In genomic region chr7:131188367-131189339, GRCh38 we compare ENCODE assay signal across 8 cellular contexts.
DNase-seq lines count a peak whose midpoint lies in the region; ATAC-seq, FAIRE-seq and TF ChIP-seq lines count a peak whose summit lies in the region.

No MANE protein-coding gene starts in this region.

- no peak overlapping the region for H3K9ac ChIP-seq in H1 (replicated peaks in 1 of 4; ENCODE audit: extremely low read depth in 1 of 4, low read depth in 3 of 4, low read length in 3 of 4)

- WGBS in H1 (ENCODE audit: extremely low coverage in 1 of 2, insufficient coverage in 1 of 2, insufficient read length in 1 of 2, insufficient replicate concordance in 2 of 2, low coverage in 1 of 2, low lambda C conversion rate in 2 of 2, missing lambda C conversion rate in 1 of 2), 2 experiments: 91% methylated on average over 8 of the region's 8 CpGs; no CpG with 5 or more reads in 1 of the 2 experiments

- H3K14ac ChIP-seq in H1 (ENCODE audit: insufficient read length): no peak overlapping the region

- H3K79me2 ChIP-seq in H1 (ENCODE audit: control insufficient read depth in 1 of 2, insufficient read depth in 2 of 2, low read length in 2 of 2): no peaks in the 10 kb centered on the region

- peak overlapping the region; percentile 99 for H2BK20ac ChIP-seq in H1 (ENCODE audit: low read length)

- H3K27ac ChIP-seq in H1 (ENCODE audit: low read depth, low read length): no peak overlapping the region

- no peak overlapping the region for H3K56ac ChIP-seq in H1 (replicated peaks; ENCODE audit: insufficient read length, low read depth, low read length)

- no peaks in the 10 kb centered on the region for H3K27me3 ChIP-seq in MG63
- H3K27me3 ChIP-seq in H1 (replicated peaks in 1 of 4; ENCODE audit: control insufficient read depth in 3 of 4, extremely low read depth in 1 of 4, insufficient read depth in 3 of 4, low read length in 3 of 4): no peaks in the 10 kb centered on the region

- DNase-seq in DMS53 treated with DMSO at 0.1 percent for 48 hours (lab: John Stamatoyannopoulos, UW; ENCODE audit: unreplicated experiment): peak; percentile 40
- DNase-seq in MG63: peak; percentile 88
- DNase-seq in activated CD4-positive, alpha-beta T cell treated with anti-CD3 and anti-CD28 coated beads, Interleukin-2, amount 50 U/mL, for 1 hour: peak; percentile 43
- DNase-seq in H1 (ENCODE audit: low read depth in 1 of 2, low spot score in 2 of 2): no peak
- DNase-seq in stimulated activated CD4-positive, alpha-beta T cell treated with anti-CD3 and anti-CD28 coated beads, Interleukin-12 subunit alpha, Interleukin-12 subunit beta, amount 100 ng/mL, for 4 hours: peak; percentile 30
- no peak for DNase-seq in pons (ENCODE audit: low spot score)
- no peak for DNase-seq in KG1 (lab: John Stamatoyannopoulos, UW)

- H3K36me3 ChIP-seq in MG63 (no peaks in the 10 kb centered on the region), H1 (ENCODE audit: control insufficient read depth in 2 of 4, insufficient read depth in 4 of 4, low read length in 3 of 4) (no peaks in the 10 kb centered on the region)

- no peak for TF ChIP-seq EP300 in H1 (IDR thresholded peaks at IDR 0.05; ENCODE audit: borderline replicate concordance in 1 of 2, low read depth in 2 of 2, low read length in 2 of 2)

- CTCF ChIA-PET in H1 (lab: Charles Lee; ENCODE audit: partially characterized antibody): interaction anchor here (0.9 to 2.8 kb wide), 6 partner anchors 10 to 148 kb away, joined by 3 to 9 read pairs (median 3); no protein-coding TSS in a partner anchor

- TF ChIP-seq RAD21 in H1 (IDR thresholded peaks at IDR 0.05 in 1 of 2, conservative IDR thresholded peaks at IDR 0.05 in 1 of 2; ENCODE audit: low read depth in 2 of 2, low read length in 2 of 2): no peak

- H3K4me2 ChIP-seq in H1 (ENCODE audit: insufficient read depth in 1 of 2, low read depth in 2 of 2, low read length in 2 of 2): no peak overlapping the region

- H2BK12ac ChIP-seq in H1 (ENCODE audit: low read depth, low read length): peak overlapping the region; percentile 85

- peak overlapping the region; percentile 67 for H4K91ac ChIP-seq in H1 (replicated peaks; ENCODE audit: insufficient read length, low read length)

- H3K4ac ChIP-seq in H1 (replicated peaks; ENCODE audit: insufficient read length, low read depth, low read length): peak overlapping the region; percentile 76

- H4K5ac ChIP-seq in H1 (ENCODE audit: insufficient read length, low read depth, low read length): no peak overlapping the region

- H3K4me3 ChIP-seq in MG63 (no peak overlapping the region), H1 (ENCODE audit: extremely low read depth in 1 of 4, insufficient read depth in 2 of 4, low read depth in 3 of 4, low read length in 4 of 4) (no peak overlapping the region)

- peak overlapping the region; percentile 91 for H3K18ac ChIP-seq in H1 (ENCODE audit: extremely low read depth, low read length)

- peak overlapping the region; percentile 50; the same call in 1 of the 2 replicates for H2BK15ac ChIP-seq in H1 (ENCODE audit: low read length)

- no peaks in the 10 kb centered on the region for H4K20me1 ChIP-seq in H1 (replicated peaks in 1 of 2; ENCODE audit: control insufficient read depth in 1 of 2, insufficient read depth in 2 of 2, low read length in 2 of 2)

- peak; percentile 83 for ATAC-seq in GM21447 (IDR thresholded peaks at IDR 0.05; ENCODE audit: unreplicated experiment)

- H3K23me2 ChIP-seq in H1 (ENCODE audit: low read depth, low read length): no peaks in the 10 kb centered on the region

- no peaks in the 10 kb centered on the region for H3K79me1 ChIP-seq in H1 (ENCODE audit: low read depth, low read length)

- H3K4me1 ChIP-seq in H1 (replicated peaks in 1 of 4; ENCODE audit: control insufficient read depth in 3 of 4, insufficient read depth in 4 of 4, low read length in 3 of 4): peaks cover 9 to 23% (median 15%) of the 10 kb centered on the region in 4 experiments; a peak in 6 of 7 replicates

- H2AFZ ChIP-seq in H1 (ENCODE audit: low read length): 0 out of 2 replicates have a peak overlapping the region, but pooled peaks have one; percentile 35

- H2BK5ac ChIP-seq in H1 (ENCODE audit: low read depth, low read length): peak overlapping the region; percentile 89; the same call in 1 of the 2 replicates

- H3K23ac ChIP-seq in H1 (ENCODE audit: insufficient read length): no peak overlapping the region

- H2AK5ac ChIP-seq in H1 (ENCODE audit: low read depth, low read length): peak overlapping the region; percentile 97

- peak overlapping the region; percentile 73 for H4K8ac ChIP-seq in H1 (ENCODE audit: extremely low read depth, insufficient read depth, low read length)

- no peak for TF ChIP-seq CTCF in H1 (IDR thresholded peaks at IDR 0.05; ENCODE audit: control extremely low read depth in 1 of 3, insufficient read depth in 1 of 3, low read depth in 1 of 3, low read length in 3 of 3)

- peak overlapping the region; percentile 76 for H2BK120ac ChIP-seq in H1 (replicated peaks; ENCODE audit: low read depth, low read length)

- TF ChIP-seq POLR2A in H1 (IDR thresholded peaks at IDR 0.05; ENCODE audit: control extremely low read depth in 1 of 2, low read depth in 2 of 2, low read length in 2 of 2): no peak

- POLR2A ChIA-PET in H1 (lab: Charles Lee; ENCODE audit: partially characterized antibody): interaction anchor here (1.1 to 2.9 kb wide), 3 partner anchors 39 to 139 kb away, joined by 3 to 8 read pairs (median 4); partner anchors contain the start of gene MKLN1

- peaks cover 10% of the 10 kb centered on the region for H3K9me3 ChIP-seq in MG63
- H3K9me3 ChIP-seq in H1 (ENCODE audit: insufficient read depth in 2 of 2, low read depth in 1 of 2, low read length in 1 of 2): no peaks in the 10 kb centered on the region

- FAIRE-seq in H1 (lab: Jason Lieb, UNC): no peak

TF ChIP-seq in H1, 55 proteins besides CTCF, POLR2A, EP300 and RAD21:
- no peak for TF ChIP-seq RXRA (IDR thresholded peaks at IDR 0.05; ENCODE audit: insufficient read depth, low read depth, low read length)
- no peak for TF ChIP-seq TEAD4 (IDR thresholded peaks at IDR 0.05; ENCODE audit: low read depth, low read length)
- TF ChIP-seq CTBP2 (IDR thresholded peaks at IDR 0.05; ENCODE audit: borderline replicate concordance, insufficient read depth, insufficient read length, low read length): no peak
- TF ChIP-seq HDAC6 (IDR thresholded peaks at IDR 0.05; ENCODE audit: low read depth, low read length): no peak
- TF ChIP-seq ASH2L (IDR thresholded peaks at IDR 0.05; ENCODE audit: low read length): no peak
- TF ChIP-seq SAP30 (IDR thresholded peaks at IDR 0.05; ENCODE audit: insufficient read depth, insufficient replicate concordance, low read length): no peak
- no peak for TF ChIP-seq ZNF274 (IDR thresholded peaks at IDR 0.05; ENCODE audit: borderline replicate concordance, extremely low read depth, low read length)
- TF ChIP-seq BRCA1 (IDR thresholded peaks at IDR 0.05; ENCODE audit: low read depth, low read length): no peak
- no peak for TF ChIP-seq ATF2 (IDR thresholded peaks at IDR 0.05; ENCODE audit: low read length)
- no peak for TF ChIP-seq CHD2 (IDR thresholded peaks at IDR 0.05; ENCODE audit: low read length)
- TF ChIP-seq TBP (IDR thresholded peaks at IDR 0.05; ENCODE audit: low read depth, low read length): no peak
- no peak for TF ChIP-seq EZH2 (IDR thresholded peaks at IDR 0.05; ENCODE audit: low read depth, low read length, severe bottlenecking)
- TF ChIP-seq SP2 (IDR thresholded peaks at IDR 0.05; ENCODE audit: low read length): no peak
- TF ChIP-seq CBX5 (IDR thresholded peaks at IDR 0.05; ENCODE audit: low read depth, low read length): no peak
- TF ChIP-seq CBX8 (IDR thresholded peaks at IDR 0.05; ENCODE audit: borderline replicate concordance, low read depth, low read length): no peak
- no peak for TF ChIP-seq NRF1 (IDR thresholded peaks at IDR 0.05; ENCODE audit: low read depth, low read length)
- no peak for TF ChIP-seq JUND (IDR thresholded peaks at IDR 0.05; ENCODE audit: low read length)
- no peak for TF ChIP-seq CEBPB (IDR thresholded peaks at IDR 0.05; ENCODE audit: low read depth, low read length)

Comparison
In these comparisons a context has a peak if more than half of its experiments do, and no peak if none do; other contexts are left out.
1. DNase-seq: peak in DMS53 treated with DMSO at 0.1 percent for 48 hours (single experiment), MG63 (single experiment), activated CD4-positive, alpha-beta T cell treated with anti-CD3 and anti-CD28 coated beads, Interleukin-2, amount 50 U/mL, for 1 hour (single experiment) and stimulated activated CD4-positive, alpha-beta T cell treated with anti-CD3 and anti-CD28 coated beads, Interleukin-12 subunit alpha, Interleukin-12 subunit beta, amount 100 ng/mL, for 4 hours (single experiment); none in H1 (0 of 2), pons (single experiment) and KG1 (single experiment).